Comparison of ENCODE assay signal across 18 cellular contexts in genomic region chr6:16270178-16270794, GRCh38. TPM values are rescaled to one million over a fixed set of nuclear protein-coding genes. Genes with fewer than 3 reads are reported as not detected.
DNase-seq lines count a peak whose midpoint lies in the region; ATAC-seq and TF ChIP-seq lines count a peak whose summit lies in the region.
"Had no signal": no experiment of that assay in that cellular context is flagged by ENCODE, and none has a peak within 500 bp of the region (broad histone marks: within the 10 kb centered on the region; RNA-seq: fewer than 3 reads in every experiment).

No MANE protein-coding gene starts in this region.

- H3K27ac ChIP-seq in right atrium auricular region (peak overlapping the region; percentile 57 to 63), gastrocnemius medialis (peak overlapping the region; percentile 4 to 99 (median 94))
- H3K27ac ChIP-seq: KMS-11, SK-N-MC had no signal

- no peak for TF ChIP-seq CTCF in right atrium auricular region (IDR thresholded peaks at IDR 0.05)
- no peak for TF ChIP-seq CTCF in gastrocnemius medialis (IDR thresholded peaks at IDR 0.05 in 4 of 5, conservative IDR thresholded peaks at IDR 0.05 in 1 of 5)

- H3K9me3 ChIP-seq in right atrium auricular region, result no peaks in the 10 kb centered on the region
- no peaks in the 10 kb centered on the region for H3K9me3 ChIP-seq in gastrocnemius medialis

- DNase-seq in right atrium auricular region (ENCODE audit: low spot score) (no peak), Right ventricle myocardium superior (no peak), OCI-M2 (lab: John Stamatoyannopoulos, UW; ENCODE audit: unreplicated experiment) (peak; percentile 89), erythroblast (lab: John Stamatoyannopoulos, UW) (peak; percentile 97 to 99), gastrocnemius medialis (no peak), GF-D8 (lab: John Stamatoyannopoulos, UW) (no peak), NCI-H1105 (lab: John Stamatoyannopoulos, UW) (no peak)
- DNase-seq: DMS79, NCI-H1436 treated with DMSO at 0.1 percent for 48 hours, NCI-H2029 treated with DMSO at 0.1 percent for 48 hours, NCI-H2171 treated with DMSO at 0.1 percent for 48 hours, NCI-H446, NCI-H526 treated with DMSO at 0.1 percent for 48 hours, SHP77 had no signal

- intact Hi-C loops in Right ventricle myocardium superior (cut with DNase I) (no loop called here), gastrocnemius medialis (cut with DNase I; ENCODE audit: low total_unique reads) (no loop called here)

- TF ChIP-seq POLR2A in erythroblast (IDR thresholded peaks at IDR 0.05; ENCODE audit: low read length) (peak; percentile 63), gastrocnemius medialis (IDR thresholded peaks at IDR 0.05) (no peak)

- H3K4me1 ChIP-seq in right atrium auricular region, result peaks cover 0 to 17% of the 10 kb centered on the region in 2 donors
- H3K4me1 ChIP-seq in gastrocnemius medialis, result peaks cover 8 to 17% of the 10 kb centered on the region in 2 donors

- H3K4me3 ChIP-seq in right atrium auricular region (no peak overlapping the region), gastrocnemius medialis (no peak overlapping the region)
- H3K4me3 ChIP-seq: SK-N-MC had no signal

- H3K27me3 ChIP-seq in right atrium auricular region, result no peaks in the 10 kb centered on the region
- H3K27me3 ChIP-seq in gastrocnemius medialis, result no peaks in the 10 kb centered on the region

- H3K36me3 ChIP-seq in right atrium auricular region (no peaks in the 10 kb centered on the region), gastrocnemius medialis (peaks cover 0 to 20% of the 10 kb centered on the region in 2 donors)

- in situ Hi-C loops in gastrocnemius medialis (cut with MboI; ENCODE audit: low sequenced_read_pairs in 4 of 4), result no loop called here

- ATAC-seq in Right ventricle myocardium superior (ENCODE audit: poor library complexity) (no peak), gastrocnemius medialis (peak in 1 of 2 donors; percentile 50), HG03378 (IDR thresholded peaks at IDR 0.05; ENCODE audit: unreplicated experiment) (no peak)
- ATAC-seq: HepG2 had no signal

RNA-seq across cellular contexts. Expression of gene GMPR, which starts 31.9 kb away (rescaled TPM):
- total RNA-seq in right atrium auricular region, result 10 to 100 TPM; 70.1 to 89.5 TPM
- 121 TPM for total RNA-seq in Right ventricle myocardium superior
- 100 to 1,000 TPM; 109 to 266 (median 239) TPM for total RNA-seq in gastrocnemius medialis
- total RNA-seq: HepG2 had no signal

Comparison
In these comparisons a context has a peak if more than half of its experiments do, and no peak if none do; other contexts are left out.
1. DNase-seq: peak in OCI-M2 (single experiment) and erythroblast (2 of 2); none in right atrium auricular region (single experiment), Right ventricle myocardium superior (single experiment), gastrocnemius medialis (0 of 2), GF-D8 (single experiment) and NCI-H1105 (single experiment).